Comparison of ENCODE assay signal across 16 cellular contexts in the genomic region with DNA sequence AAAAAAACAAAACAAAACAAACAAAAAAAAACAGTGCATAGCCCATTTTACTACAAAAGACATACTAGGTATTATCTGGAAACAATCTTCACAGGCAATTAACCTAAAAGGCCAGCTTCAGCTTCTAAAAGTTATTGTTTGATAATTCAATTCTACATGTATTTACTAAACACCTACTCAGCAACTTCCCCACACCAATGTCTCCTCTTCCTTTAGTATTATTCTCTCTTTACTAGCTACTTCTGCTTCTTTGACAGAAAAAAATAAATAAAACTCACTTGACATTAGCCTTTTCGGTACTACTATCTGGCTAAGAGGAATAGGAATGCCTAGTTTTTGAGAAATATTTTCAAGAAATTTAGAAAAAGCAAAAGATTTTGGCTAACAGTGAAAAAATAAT. TPM values are rescaled to one million over a fixed set of nuclear protein-coding genes. Genes with fewer than 3 reads are reported as not detected.
DNase-seq lines count a peak whose midpoint lies in the region; ATAC-seq, FAIRE-seq and TF ChIP-seq lines count a peak whose summit lies in the region.
"Had no signal": no experiment of that assay in that cellular context is flagged by ENCODE, and none has a peak within 500 bp of the region (broad histone marks: within the 10 kb centered on the region; RNA-seq: fewer than 3 reads in every experiment).

No MANE protein-coding gene starts in this region.

- no peak for TF ChIP-seq CTCF in activated CD8-positive, alpha-beta T cell treated with anti-CD3 and anti-CD28 coated beads for 36 hours (IDR thresholded peaks at IDR 0.05)
- no peak for TF ChIP-seq CTCF in GM12878 (IDR thresholded peaks at IDR 0.05 in 2 of 3, conservative IDR thresholded peaks at IDR 0.05 in 1 of 3; ENCODE audit: control insufficient read depth in 2 of 3, extremely low read depth in 1 of 3, insufficient read depth in 1 of 3, low read depth in 3 of 3, low read length in 3 of 3)
- no peak for TF ChIP-seq CTCF in heart left ventricle (IDR thresholded peaks at IDR 0.05)

- no peak for TF ChIP-seq RAD21 in GM12878 (IDR thresholded peaks at IDR 0.05; ENCODE audit: insufficient read depth, low read depth, low read length)

- SMC1A ChIA-PET in GM12878 (lab: Charles Lee; ENCODE audit: uncharacterized antibody, unreplicated experiment) = interaction anchor here (1.4 kb wide), 1 partner anchor 10 kb away, joined by 7 read pairs; no protein-coding TSS in a partner anchor

- CTCF ChIA-PET in activated CD8-positive, alpha-beta T cell treated with anti-CD3 and anti-CD28 coated beads for 36 hours (lab: Charles Lee) = no interaction called here
- CTCF ChIA-PET in activated CD8-positive, alpha-beta T cell treated with anti-CD3 and anti-CD28 coated beads, Interleukin-2, amount 10 ng/mL, durations not matched to agents 7 days and 5 days (lab: Charles Lee) = interaction anchor here (1.6 kb wide), 1 partner anchor 57 kb away, joined by 4 read pairs; no protein-coding TSS in a partner anchor
- CTCF ChIA-PET in GM12878 (lab: Yijun Ruan, JAX) = interaction anchor here (1.2 to 1.5 kb wide), 2 partner anchors 10 to 39 kb away, joined by 4 read pairs; no protein-coding TSS in a partner anchor

- H3K27me3 ChIP-seq in GM12878 (replicated peaks in 1 of 2; ENCODE audit: control insufficient read depth in 2 of 2, insufficient read depth in 2 of 2, low read length in 1 of 2) (no peaks in the 10 kb centered on the region), heart left ventricle (no peaks in the 10 kb centered on the region)
- H3K27me3 ChIP-seq: Peyer's patch, suprapubic skin had no signal

- peaks cover 46% of the 10 kb centered on the region for H3K4me1 Mint-ChIP-seq in activated CD8-positive, alpha-beta T cell treated with anti-CD3 and anti-CD28 coated beads for 36 hours (ENCODE audit: low read depth)
- peaks cover 37% of the 10 kb centered on the region for H3K4me1 Mint-ChIP-seq in activated CD8-positive, alpha-beta T cell treated with anti-CD3 and anti-CD28 coated beads, Interleukin-2, amount 10 ng/mL, durations not matched to agents 7 days and 5 days (ENCODE audit: low read depth)

- no peak overlapping the region for H2AFZ ChIP-seq in GM12878 (ENCODE audit: control insufficient read depth, low read depth, low read length)

- DNase-seq in activated CD8-positive, alpha-beta T cell treated with anti-CD3 and anti-CD28 coated beads for 36 hours = no peak
- DNase-seq in activated CD8-positive, alpha-beta T cell treated with anti-CD3 and anti-CD28 coated beads, Interleukin-2, amount 10 ng/mL, durations not matched to agents 7 days and 5 days = no peak
- peak; percentile 7 for DNase-seq in MV-4-11 (lab: John Stamatoyannopoulos, UW)
- no peak for DNase-seq in GM12878 (ENCODE audit: low read depth, low spot score)
- peak; percentile 7 for DNase-seq in pons (ENCODE audit: low spot score)
- no peak for DNase-seq in heart left ventricle
- no peak for DNase-seq in UCSD-AML1 (lab: John Stamatoyannopoulos, UW; ENCODE audit: unreplicated experiment)
- no peak for DNase-seq in NCI-H187 treated with DMSO at 0.1 percent for 48 hours (lab: John Stamatoyannopoulos, UW)
- DNase-seq: activated CD4-positive, alpha-beta T cell treated with anti-CD3 and anti-CD28 coated beads, Interleukin-2, amount 50 U/mL, for 48 hours; activated naive CD4-positive, alpha-beta T cell; left cardiac atrium; naive B cell; NCI-H1105 treated with DMSO at 0.1 percent for 48 hours; NCI-H446 treated with DMSO at 0.1 percent for 48 hours; Peyer's patch had no signal

- H3K9me3 Mint-ChIP-seq in activated CD8-positive, alpha-beta T cell treated with anti-CD3 and anti-CD28 coated beads for 36 hours = no peaks in the 10 kb centered on the region
- no peaks in the 10 kb centered on the region for H3K9me3 Mint-ChIP-seq in activated CD8-positive, alpha-beta T cell treated with anti-CD3 and anti-CD28 coated beads, Interleukin-2, amount 10 ng/mL, durations not matched to agents 7 days and 5 days (ENCODE audit: insufficient read depth)

- H3K4me3 ChIP-seq in GM12878 (peak overlapping the region; percentile 37), heart left ventricle (peak overlapping the region in 1 of 12 donors; percentile 4)
- H3K4me3 ChIP-seq: suprapubic skin had no signal

- H3K4me1 ChIP-seq in GM12878 (ENCODE audit: control insufficient read depth, insufficient read depth, low read length) = peaks cover 14% of the 10 kb centered on the region
- peaks cover 11 to 84% (median 70%) of the 10 kb centered on the region in 12 donors for H3K4me1 ChIP-seq in heart left ventricle

- no peaks in the 10 kb centered on the region for H3K27me3 Mint-ChIP-seq in activated CD8-positive, alpha-beta T cell treated with anti-CD3 and anti-CD28 coated beads for 36 hours
- no peaks in the 10 kb centered on the region for H3K27me3 Mint-ChIP-seq in activated CD8-positive, alpha-beta T cell treated with anti-CD3 and anti-CD28 coated beads, Interleukin-2, amount 10 ng/mL, durations not matched to agents 7 days and 5 days (ENCODE audit: low read depth)
- H3K27me3 Mint-ChIP-seq: naive B cell had no signal

- H3K9me3 ChIP-seq in GM12878 (replicated peaks; ENCODE audit: control insufficient read depth, insufficient read depth, low read length) (no peaks in the 10 kb centered on the region), heart left ventricle (no peaks in the 10 kb centered on the region)
- H3K9me3 ChIP-seq: Peyer's patch, suprapubic skin had no signal

- peaks cover 80% of the 10 kb centered on the region for H3K79me2 ChIP-seq in GM12878 (ENCODE audit: control insufficient read depth, insufficient read depth, low read length)

- H3K27ac ChIP-seq in GM12878 (ENCODE audit: control insufficient read depth, insufficient read depth) = no peak overlapping the region
- no peak overlapping the region for H3K27ac ChIP-seq in heart left ventricle
- H3K27ac ChIP-seq: Peyer's patch, suprapubic skin had no signal

- no peak for TF ChIP-seq EP300 in GM12878 (IDR thresholded peaks at IDR 0.05; ENCODE audit: borderline replicate concordance in 1 of 2, control insufficient read depth in 1 of 2, low read depth in 2 of 2, low read length in 2 of 2)

- H3K4me3 Mint-ChIP-seq in activated CD8-positive, alpha-beta T cell treated with anti-CD3 and anti-CD28 coated beads for 36 hours = peak overlapping the region; percentile 38
- no peak overlapping the region for H3K4me3 Mint-ChIP-seq in activated CD8-positive, alpha-beta T cell treated with anti-CD3 and anti-CD28 coated beads, Interleukin-2, amount 10 ng/mL, durations not matched to agents 7 days and 5 days

- POLR2A ChIA-PET in activated CD8-positive, alpha-beta T cell treated with anti-CD3 and anti-CD28 coated beads for 36 hours (lab: Charles Lee) = interaction anchor here (0.7 kb wide), 1 partner anchor 15 kb away, joined by 4 read pairs; no protein-coding TSS in a partner anchor
- POLR2A ChIA-PET in activated CD8-positive, alpha-beta T cell treated with anti-CD3 and anti-CD28 coated beads, Interleukin-2, amount 10 ng/mL, durations not matched to agents 7 days and 5 days (lab: Charles Lee) = no interaction called here
- POLR2A ChIA-PET in GM12878 (lab: Charles Lee) = interaction anchor here (0.8 kb wide), 1 partner anchor 15 kb away, joined by 3 read pairs; no protein-coding TSS in a partner anchor

- 100% methylated on average over 1 of the region's 1 CpG for WGBS in GM12878 (ENCODE audit: insufficient coverage, insufficient replicate concordance, low lambda C conversion rate, missing lambda C conversion rate)
- WGBS in heart left ventricle, 4 donors = 76 to 89% (median 84%) methylated on average over 1 of the region's 1 CpG

- H3K36me3 ChIP-seq in GM12878 (ENCODE audit: control insufficient read depth in 2 of 2, insufficient read depth in 2 of 2, low read length in 1 of 2) (no peaks in the 10 kb centered on the region; a peak in 2 of 4 replicates), heart left ventricle (no peaks in the 10 kb centered on the region)
- H3K36me3 ChIP-seq: Peyer's patch, suprapubic skin had no signal

- no peak for ATAC-seq in activated CD8-positive, alpha-beta T cell treated with anti-CD3 and anti-CD28 coated beads for 36 hours
- no peak for ATAC-seq in activated CD8-positive, alpha-beta T cell treated with anti-CD3 and anti-CD28 coated beads, Interleukin-2, amount 10 ng/mL, durations not matched to agents 7 days and 5 days
- ATAC-seq in GM12878 (no peak), heart left ventricle (no peak)
- ATAC-seq: left cardiac atrium had no signal

- H4K20me1 ChIP-seq in GM12878 (ENCODE audit: control insufficient read depth, insufficient read depth) = no peaks in the 10 kb centered on the region

- intact Hi-C loops in activated CD8-positive, alpha-beta T cell treated with anti-CD3 and anti-CD28 coated beads for 36 hours (cut with micrococcal nuclease) = no loop called here
- intact Hi-C loops in GM12878 (cut with micrococcal nuclease; ENCODE audit: unreplicated experiment) = loop anchor here (10.0 kb wide), 1 partner anchor 131 kb away; no protein-coding TSS in a partner anchor
- intact Hi-C loops in heart left ventricle (cut with DNase I) = loop anchor here in 2 of 10 donors (10.0 kb wide), 2 partner anchors 251 to 449 kb away; a partner anchor contains a TSS

- no peak for TF ChIP-seq POLR2A in GM12878 (IDR thresholded peaks at IDR 0.05; ENCODE audit: low read depth, low read length)
- no peak for TF ChIP-seq POLR2A in heart left ventricle (IDR thresholded peaks at IDR 0.05)

- H3K36me3 Mint-ChIP-seq in activated CD8-positive, alpha-beta T cell treated with anti-CD3 and anti-CD28 coated beads for 36 hours (ENCODE audit: low read depth) = peaks cover 24% of the 10 kb centered on the region
- H3K36me3 Mint-ChIP-seq in activated CD8-positive, alpha-beta T cell treated with anti-CD3 and anti-CD28 coated beads, Interleukin-2, amount 10 ng/mL, durations not matched to agents 7 days and 5 days (ENCODE audit: low read depth) = peaks cover 23% of the 10 kb centered on the region

- FAIRE-seq in GM12878 (lab: Jason Lieb, UNC) = no peak

- H3K4me2 ChIP-seq in GM12878 (ENCODE audit: control insufficient read depth, insufficient read depth) = peak overlapping the region; percentile 72

- no TSS peak for BruUV-seq in GM12878 (replicated peaks; lab: Mats Ljungman, UMichigan)

- no peak overlapping the region for H3K9ac ChIP-seq in GM12878 (ENCODE audit: control insufficient read depth, insufficient read depth, low read length)

- in situ Hi-C loops in GM12878 (cut with MboI) = no loop called here

- no peak overlapping the region for H3K27ac Mint-ChIP-seq in activated CD8-positive, alpha-beta T cell treated with anti-CD3 and anti-CD28 coated beads for 36 hours
- H3K27ac Mint-ChIP-seq in activated CD8-positive, alpha-beta T cell treated with anti-CD3 and anti-CD28 coated beads, Interleukin-2, amount 10 ng/mL, durations not matched to agents 7 days and 5 days = no peak overlapping the region

- RAD21 ChIA-PET in GM12878 (lab: Charles Lee; ENCODE audit: unreplicated experiment) = interaction anchor here (1.1 kb wide), 1 partner anchor 111 kb away, joined by 3 read pairs; no protein-coding TSS in a partner anchor

RNA-seq across cellular contexts. Expression of a gene that starts 2.8 kb away (rescaled TPM):
- total RNA-seq in activated CD8-positive, alpha-beta T cell treated with anti-CD3 and anti-CD28 coated beads for 36 hours = 10 to 100 TPM; 66.4 to 71.1 TPM
- total RNA-seq in activated CD8-positive, alpha-beta T cell treated with anti-CD3 and anti-CD28 coated beads, Interleukin-2, amount 10 ng/mL, durations not matched to agents 7 days and 5 days = 10 to 100 TPM; 73.1 to 75.4 TPM
- 109 TPM in 2 replicates for total RNA-seq in GM12878 (2013; cell fraction: nucleolus; rRNA removed)
- total RNA-seq in GM12878 (2014; rRNA removed) (34.7 and 42.5 TPM in 2 replicates), GM12878 (2014; rRNA removed; fragmentation: Illumina TruSeq; extraction: Trizol) (43.5 and 45.9 TPM in 2 replicates), GM12878 (2021) (65.9 and 71.5 TPM in 2 replicates), heart left ventricle (10 to 100 TPM; 35.1 to 75.6 (median 67.4) TPM)
- polyA plus RNA-seq in GM12878 (2011; ENCODE audit: low read depth) = 17.5 TPM
- polyA plus RNA-seq in GM12878 (2011; rRNA removed) (46.3 and 87.7 TPM in 2 replicates), GM12878 (2014; fragmentation: Illumina TruSeq; extraction: Trizol) (46.8 and 69.3 TPM in 2 replicates), GM12878 (2014; fragmentation: Nextera tagmentation; extraction: Ambion mirVana) (10 to 100 TPM; 17.1 to 20.4 TPM), GM12878 (2014; rRNA removed) (23.5 and 26.5 TPM in 2 replicates), GM12878 (2016; fragmentation: Nextera tagmentation; extraction: Ambion mirVana) (10 to 100 TPM; 73.1 to 85.4 TPM), heart left ventricle (10 to 100 TPM; 14.9 to 51.0 TPM)
- 20.9 and 40.4 TPM in 2 replicates for polyA plus RNA-seq in GM12878 (2011; cell fraction: cytosol; rRNA removed)
- polyA plus RNA-seq in GM12878 (2011; cell fraction: nucleus; rRNA removed) = 20.9 and 21.5 TPM in 2 replicates
- polyA plus RNA-seq in GM12878 (2012) = 35.8 and 41.6 TPM in 2 replicates
- polyA minus RNA-seq in GM12878 (2011; rRNA and poly(A)+ RNA removed) = 77.9 and 91.5 TPM in 2 replicates
- polyA minus RNA-seq in GM12878 (2011; cell fraction: cytosol; rRNA and poly(A)+ RNA removed) = 26.9 and 28.9 TPM in 2 replicates
- 35.7 and 51.8 TPM in 2 replicates for polyA minus RNA-seq in GM12878 (2011; cell fraction: nucleus; rRNA and poly(A)+ RNA removed)

Comparison
In these comparisons a context has a peak if more than half of its experiments do, and no peak if none do; other contexts are left out.
1. DNase-seq: peak in MV-4-11 (single experiment) and pons (single experiment); none in activated CD8-positive, alpha-beta T cell treated with anti-CD3 and anti-CD28 coated beads for 36 hours (single experiment), activated CD8-positive, alpha-beta T cell treated with anti-CD3 and anti-CD28 coated beads, Interleukin-2, amount 10 ng/mL, durations not matched to agents 7 days and 5 days (single experiment), GM12878 (single experiment), heart left ventricle (0 of 5), UCSD-AML1 (single experiment) and NCI-H187 treated with DMSO at 0.1 percent for 48 hours (single experiment).